In the genomic region with DNA sequence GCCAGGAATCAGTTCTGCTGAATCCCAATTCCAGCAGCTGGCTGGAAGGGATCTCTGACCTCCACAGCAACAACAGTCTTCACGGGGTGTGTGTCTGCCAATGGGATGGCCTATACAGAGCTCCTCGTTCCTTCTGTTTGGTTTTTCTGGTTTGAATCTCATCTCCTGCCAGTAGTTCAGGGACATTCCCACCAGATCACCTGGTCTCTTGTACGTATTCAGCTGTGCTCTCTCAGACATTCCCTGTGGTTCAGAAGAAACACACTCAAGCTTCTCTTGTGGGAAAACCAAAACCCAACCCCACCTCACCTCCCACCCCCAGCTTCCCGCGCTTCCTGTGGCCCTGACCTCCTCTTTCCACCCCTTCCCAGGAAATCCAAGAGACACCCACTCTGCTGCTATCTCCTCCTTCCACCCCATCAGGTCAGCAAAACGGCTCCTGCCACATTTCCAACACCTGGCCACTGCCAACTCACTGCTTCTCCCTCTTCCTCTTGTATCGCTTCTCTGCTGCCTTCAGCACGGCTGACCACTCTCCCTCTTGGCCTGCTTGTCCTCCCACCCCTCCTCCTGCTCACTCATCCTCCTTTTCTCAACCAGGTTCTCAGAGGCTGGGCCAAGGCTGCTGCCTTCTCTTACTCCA, we compare ENCODE assay signal across 8 cellular contexts.
DNase-seq lines count a peak whose midpoint lies in the region; ATAC-seq, FAIRE-seq and TF ChIP-seq lines count a peak whose summit lies in the region.

No MANE protein-coding gene starts in this region.

- no peaks in the 10 kb centered on the region for H3K9me2 ChIP-seq in SK-N-SH

- H2AFZ ChIP-seq in SK-N-SH (ENCODE audit: low read depth) = no peak overlapping the region

- no peaks in the 10 kb centered on the region for H3K79me2 ChIP-seq in SK-N-SH (ENCODE audit: insufficient read depth)

- CTCF ChIA-PET in SK-N-SH (lab: Yijun Ruan, JAX) = interaction anchor here (1.2 to 1.9 kb wide), 4 partner anchors 15 to 215 kb away, joined by 3 to 5 read pairs (median 3); no protein-coding TSS in a partner anchor

- H3K9me3 ChIP-seq in SK-N-SH = no peaks in the 10 kb centered on the region
- H3K9me3 ChIP-seq in stomach = no peaks in the 10 kb centered on the region

- no peak for TF ChIP-seq EP300 in SK-N-SH (IDR thresholded peaks at IDR 0.05; ENCODE audit: borderline replicate concordance in 1 of 2, low read depth in 1 of 2, low read length in 1 of 2)
- TF ChIP-seq EP300 in stomach (IDR thresholded peaks at IDR 0.05) = no peak

- TF ChIP-seq POLR2A in stomach (IDR thresholded peaks at IDR 0.05) (no peak), H54 (IDR thresholded peaks at IDR 0.05; ENCODE audit: low read depth, low read length) (no peak)

- intact Hi-C loops in stomach (cut with DNase I; ENCODE audit: low total_unique reads) = no loop called here

- H3F3A ChIP-seq in SK-N-SH (replicated peaks; ENCODE audit: insufficient read depth) = no peaks in the 10 kb centered on the region

- WGBS in SK-N-SH (ENCODE audit: low lambda C conversion rate) = 84% methylated on average over 8 of the region's 8 CpGs
- WGBS in stomach, 5 donors = 53 to 63% (median 57%) methylated on average over 8 of the region's 8 CpGs

- DNase-seq in SK-N-SH (no peak), fibroblast of mammary gland (ENCODE audit: low read depth) (peak; percentile 20), stomach (no peak), H54 (ENCODE audit: insufficient read length, low spot score) (no peak), activated gamma-delta T cell treated with Interleukin-2 at 50 U/mL for 16 hours (no peak), NCI-H82 (lab: John Stamatoyannopoulos, UW) (no peak)

- TF ChIP-seq CTCF in SK-N-SH (IDR thresholded peaks at IDR 0.05) (no peak), fibroblast of mammary gland (conservative IDR thresholded peaks at IDR 0.05; ENCODE audit: control insufficient read depth, insufficient read depth, low read depth, low read length) (no peak), stomach (IDR thresholded peaks at IDR 0.05) (no peak)

- H3K4me3 ChIP-seq in SK-N-SH (ENCODE audit: low read depth in 2 of 2, low read length in 1 of 2) = no peak overlapping the region
- no peak overlapping the region for H3K4me3 ChIP-seq in fibroblast of mammary gland (ENCODE audit: control insufficient read depth, low read depth, low read length)
- no peak overlapping the region for H3K4me3 ChIP-seq in stomach

- no peak overlapping the region for H3K4me2 ChIP-seq in SK-N-SH

- POLR2A ChIA-PET in SK-N-SH (lab: Yijun Ruan, JAX) = no interaction called here

- H3K36me3 ChIP-seq in SK-N-SH (replicated peaks in 1 of 2; ENCODE audit: control insufficient read depth in 1 of 2, insufficient read depth in 2 of 2, low read length in 1 of 2) = peaks cover 13 to 23% of the 10 kb centered on the region in 2 experiments
- H3K36me3 ChIP-seq in stomach = peaks cover 17 to 38% (median 25%) of the 10 kb centered on the region in 4 donors

- no peaks in the 10 kb centered on the region for H4K20me1 ChIP-seq in SK-N-SH (ENCODE audit: insufficient read depth)

- no peak for FAIRE-seq in H54 (lab: Jason Lieb, UNC)

- H3K27ac ChIP-seq in SK-N-SH (ENCODE audit: low read depth in 2 of 2, low read length in 1 of 2) (no peak overlapping the region), stomach (peak overlapping the region in 4 of 5 donors; percentile 10 to 64 (median 46))

- H3K4me1 ChIP-seq in SK-N-SH (ENCODE audit: control insufficient read depth in 1 of 2, insufficient read depth in 2 of 2, low read depth in 1 of 2, low read length in 1 of 2) (peaks cover 0 to 8% of the 10 kb centered on the region in 2 experiments; a peak in 1 of 4 replicates), stomach (peaks cover 0 to 49% (median 28%) of the 10 kb centered on the region in 4 donors)

- TF ChIP-seq RAD21 in SK-N-SH (IDR thresholded peaks at IDR 0.05; ENCODE audit: low read length) = no peak

- ATAC-seq in SK-N-SH treated with all-trans-retinoic acid at 6 μM for 48 hours (peak; percentile 17; the same call in 1 of the 3 replicates), HG03469 (IDR thresholded peaks at IDR 0.05; ENCODE audit: unreplicated experiment) (peak; percentile 16)

- H3K9ac ChIP-seq in SK-N-SH = no peak overlapping the region

- H3K27me3 ChIP-seq in SK-N-SH (ENCODE audit: insufficient read depth) (no peaks in the 10 kb centered on the region), stomach (no peaks in the 10 kb centered on the region)

TF ChIP-seq in SK-N-SH treated with all-trans-retinoic acid at 6 μM for 48 hours, 23 proteins besides CTCF, POLR2A, EP300 and RAD21:
- TF ChIP-seq, protein P1, sequence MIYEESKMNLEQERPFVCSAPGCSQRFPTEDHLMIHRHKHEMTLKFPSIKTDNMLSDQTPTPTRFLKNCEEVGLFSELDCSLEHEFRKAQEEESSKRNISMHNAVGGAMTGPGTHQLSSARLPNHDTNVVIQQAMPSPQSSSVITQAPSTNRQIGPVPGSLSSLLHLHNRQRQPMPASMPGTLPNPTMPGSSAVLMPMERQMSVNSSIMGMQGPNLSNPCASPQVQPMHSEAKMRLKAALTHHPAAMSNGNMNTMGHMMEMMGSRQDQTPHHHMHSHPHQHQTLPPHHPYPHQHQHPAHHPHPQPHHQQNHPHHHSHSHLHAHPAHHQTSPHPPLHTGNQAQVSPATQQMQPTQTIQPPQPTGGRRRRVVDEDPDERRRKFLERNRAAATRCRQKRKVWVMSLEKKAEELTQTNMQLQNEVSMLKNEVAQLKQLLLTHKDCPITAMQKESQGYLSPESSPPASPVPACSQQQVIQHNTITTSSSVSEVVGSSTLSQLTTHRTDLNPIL (CRISPR knock-in tag; IDR thresholded peaks at IDR 0.05; ENCODE audit: low read depth) = no peak
- TF ChIP-seq, protein P2, sequence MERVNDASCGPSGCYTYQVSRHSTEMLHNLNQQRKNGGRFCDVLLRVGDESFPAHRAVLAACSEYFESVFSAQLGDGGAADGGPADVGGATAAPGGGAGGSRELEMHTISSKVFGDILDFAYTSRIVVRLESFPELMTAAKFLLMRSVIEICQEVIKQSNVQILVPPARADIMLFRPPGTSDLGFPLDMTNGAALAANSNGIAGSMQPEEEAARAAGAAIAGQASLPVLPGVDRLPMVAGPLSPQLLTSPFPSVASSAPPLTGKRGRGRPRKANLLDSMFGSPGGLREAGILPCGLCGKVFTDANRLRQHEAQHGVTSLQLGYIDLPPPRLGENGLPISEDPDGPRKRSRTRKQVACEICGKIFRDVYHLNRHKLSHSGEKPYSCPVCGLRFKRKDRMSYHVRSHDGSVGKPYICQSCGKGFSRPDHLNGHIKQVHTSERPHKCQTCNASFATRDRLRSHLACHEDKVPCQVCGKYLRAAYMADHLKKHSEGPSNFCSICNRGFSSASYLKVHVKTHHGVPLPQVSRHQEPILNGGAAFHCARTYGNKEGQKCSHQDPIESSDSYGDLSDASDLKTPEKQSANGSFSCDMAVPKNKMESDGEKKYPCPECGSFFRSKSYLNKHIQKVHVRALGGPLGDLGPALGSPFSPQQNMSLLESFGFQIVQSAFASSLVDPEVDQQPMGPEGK (CRISPR knock-in tag; IDR thresholded peaks at IDR 0.05; ENCODE audit: borderline replicate concordance) = peak; percentile 10; the same call in 1 of the 2 replicates

TF ChIP-seq in SK-N-SH, 30 proteins besides CTCF, POLR2A, EP300 and RAD21:
- TF ChIP-seq, protein P3, sequence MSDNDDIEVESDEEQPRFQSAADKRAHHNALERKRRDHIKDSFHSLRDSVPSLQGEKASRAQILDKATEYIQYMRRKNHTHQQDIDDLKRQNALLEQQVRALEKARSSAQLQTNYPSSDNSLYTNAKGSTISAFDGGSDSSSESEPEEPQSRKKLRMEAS (IDR thresholded peaks at IDR 0.05; ENCODE audit: low read depth) = no peak
- TF ChIP-seq TCF12 (IDR thresholded peaks at IDR 0.05) (no peak), TAF1 (IDR thresholded peaks at IDR 0.05; ENCODE audit: borderline replicate concordance, low read depth, low read length) (no peak), MXI1 (IDR thresholded peaks at IDR 0.05; ENCODE audit: low read depth, low read length) (no peak), NFIC (IDR thresholded peaks at IDR 0.05; ENCODE audit: borderline replicate concordance) (no peak), CHD2 (IDR thresholded peaks at IDR 0.05; ENCODE audit: low read length, partially characterized antibody) (no peak), MEF2A (IDR thresholded peaks at IDR 0.05; ENCODE audit: borderline replicate concordance, low read depth) (no peak), FOXM1 (IDR thresholded peaks at IDR 0.05; ENCODE audit: low read depth) (no peak), SMC3 (IDR thresholded peaks at IDR 0.05; ENCODE audit: low read depth, low read length) (no peak), RCOR1 (IDR thresholded peaks at IDR 0.05; ENCODE audit: low read length) (no peak), RXRA (IDR thresholded peaks at IDR 0.05; ENCODE audit: borderline replicate concordance, low read depth) (no peak), POLR2AphosphoS5 (IDR thresholded peaks at IDR 0.05; ENCODE audit: low read depth, low read length) (no peak)
- TF ChIP-seq, protein P4, sequence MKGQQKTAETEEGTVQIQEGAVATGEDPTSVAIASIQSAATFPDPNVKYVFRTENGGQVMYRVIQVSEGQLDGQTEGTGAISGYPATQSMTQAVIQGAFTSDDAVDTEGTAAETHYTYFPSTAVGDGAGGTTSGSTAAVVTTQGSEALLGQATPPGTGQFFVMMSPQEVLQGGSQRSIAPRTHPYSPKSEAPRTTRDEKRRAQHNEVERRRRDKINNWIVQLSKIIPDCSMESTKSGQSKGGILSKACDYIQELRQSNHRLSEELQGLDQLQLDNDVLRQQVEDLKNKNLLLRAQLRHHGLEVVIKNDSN (IDR thresholded peaks at IDR 0.05; ENCODE audit: borderline replicate concordance, low read depth) = no peak
- TF ChIP-seq, protein P5, sequence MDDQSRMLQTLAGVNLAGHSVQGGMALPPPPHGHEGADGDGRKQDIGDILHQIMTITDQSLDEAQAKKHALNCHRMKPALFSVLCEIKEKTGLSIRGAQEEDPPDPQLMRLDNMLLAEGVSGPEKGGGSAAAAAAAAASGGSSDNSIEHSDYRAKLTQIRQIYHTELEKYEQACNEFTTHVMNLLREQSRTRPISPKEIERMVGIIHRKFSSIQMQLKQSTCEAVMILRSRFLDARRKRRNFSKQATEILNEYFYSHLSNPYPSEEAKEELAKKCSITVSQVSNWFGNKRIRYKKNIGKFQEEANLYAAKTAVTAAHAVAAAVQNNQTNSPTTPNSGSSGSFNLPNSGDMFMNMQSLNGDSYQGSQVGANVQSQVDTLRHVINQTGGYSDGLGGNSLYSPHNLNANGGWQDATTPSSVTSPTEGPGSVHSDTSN (IDR thresholded peaks at IDR 0.05) = no peak

Comparison
In these comparisons a context has a peak if more than half of its experiments do, and no peak if none do; other contexts are left out.
1. H3K27ac ChIP-seq: peak in stomach (4 of 5); none in SK-N-SH (0 of 2).